In the genomic region with DNA sequence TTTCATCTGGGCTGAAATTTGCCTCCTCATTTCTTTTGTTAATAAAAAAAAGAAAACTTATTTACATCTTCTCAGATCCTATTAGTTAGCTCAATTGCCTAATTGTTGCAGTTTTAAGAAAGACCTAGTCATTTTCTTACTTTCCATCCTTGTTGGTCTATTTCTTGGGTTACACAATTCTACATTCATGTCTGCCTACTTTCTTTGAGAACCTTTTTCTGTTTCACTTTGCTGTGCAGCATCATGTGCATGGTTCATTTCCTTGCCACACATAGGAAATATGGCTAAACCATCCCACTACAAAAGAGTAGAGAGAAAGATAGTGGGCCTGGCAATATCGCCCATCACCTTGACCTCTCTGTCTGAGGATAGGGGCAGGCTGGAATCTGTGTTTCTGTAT, we compare ENCODE assay signal across 35 cellular contexts.
"Had no signal": no experiment of that assay in that cellular context is flagged by ENCODE, and none has a peak within 500 bp of the region (broad histone marks: within the 10 kb centered on the region; RNA-seq: fewer than 3 reads in every experiment).

No MANE protein-coding gene starts in this region.

- H3K4me2 ChIP-seq: KMS-11 had no signal

- H3K9me3 ChIP-seq: MG63 had no signal

- H3K27ac ChIP-seq: KMS-11 had no signal

- H3K27me3 ChIP-seq: MG63 had no signal

- H3K9ac ChIP-seq: KMS-11 had no signal

- H3K4me3 ChIP-seq: MG63 had no signal

- DNase-seq: Karpas-422, Kasumi-1, MG63, MV-4-11, NCI-H1048, NCI-H1092, NCI-H1092 treated with DMSO at 0.1 percent for 48 hours, NCI-H1105, NCI-H1105 treated with DMSO at 0.1 percent for 48 hours, NCI-H1417, NCI-H1417 treated with DMSO at 0.1 percent for 48 hours, NCI-H1436, NCI-H1436 treated with DMSO at 0.1 percent for 48 hours, NCI-H146, NCI-H1694, NCI-H1694 treated with DMSO at 0.1 percent for 48 hours, NCI-H187, NCI-H187 treated with DMSO at 0.1 percent for 48 hours, NCI-H1930, NCI-H2029, NCI-H2029 treated with DMSO at 0.1 percent for 48 hours, NCI-H2081, NCI-H2081 treated with DMSO at 0.1 percent for 48 hours, NCI-H2107, NCI-H2171, NCI-H2171 treated with DMSO at 0.1 percent for 48 hours, NCI-H2227 treated with DMSO at 0.1 percent for 48 hours, NCI-H226, NCI-H345, NCI-H446, NCI-H446 treated with DMSO at 0.1 percent for 48 hours, NCI-H510A, NCI-H510A treated with DMSO at 0.1 percent for 48 hours, NCI-H524 had no signal

- H3K36me3 ChIP-seq: MG63 had no signal
